Comparison of ENCODE assay signal across 10 cellular contexts in genomic region chr13:33405371-33405770, GRCh38.
"Had no signal": no experiment of that assay in that cellular context is flagged by ENCODE, and none has a peak within 500 bp of the region (broad histone marks: within the 10 kb centered on the region; RNA-seq: fewer than 3 reads in every experiment).

No MANE protein-coding gene starts in this region.

- DNase-seq: GM23248, GOT3, H7, HFFc6, KBM-7 had no signal

- H3K9me3 Mint-ChIP-seq: HFFc6, IgD-negative memory B cell had no signal

- H3K27ac ChIP-seq: GM23248, HL-60 had no signal

- H3K4me1 Mint-ChIP-seq: IgD-negative memory B cell had no signal

- ATAC-seq: HCT116, HepG2 had no signal

- H3K9ac ChIP-seq: GM23248 had no signal

- H3K4me3 Mint-ChIP-seq: HFFc6, IgD-negative memory B cell had no signal

- H3K4me3 ChIP-seq: GM23248, HAP-1 had no signal

- H3K36me3 Mint-ChIP-seq: IgD-negative memory B cell had no signal

- H3K27ac Mint-ChIP-seq: HFFc6, IgD-negative memory B cell had no signal

- H2AFZ ChIP-seq: GM23248 had no signal

- H3K4me1 ChIP-seq: HAP-1 had no signal

- H3K9me3 ChIP-seq: HAP-1 had no signal

- H3K36me3 ChIP-seq: HAP-1 had no signal
